Comparison of ENCODE assay signal across 37 cellular contexts in the genomic region with DNA sequence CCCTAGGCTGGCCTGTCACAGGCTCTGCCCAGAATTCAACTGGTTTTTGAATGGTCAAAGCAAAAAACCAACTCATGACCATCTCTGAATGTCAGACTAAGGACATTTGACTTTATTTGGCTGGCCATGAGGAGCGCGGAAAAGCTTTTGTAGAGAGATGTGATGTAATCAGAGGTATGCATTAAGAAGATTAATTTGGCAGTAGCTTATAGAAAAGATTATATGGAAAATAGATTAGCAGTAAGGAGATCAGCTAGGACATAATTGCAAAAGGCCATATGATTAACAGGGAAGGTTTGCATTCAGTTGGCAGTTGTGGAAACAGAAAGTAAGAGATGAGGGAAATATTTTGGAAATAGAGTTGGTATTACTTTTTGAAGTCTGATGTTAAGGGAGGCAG. TPM values are rescaled to one million over a fixed set of nuclear protein-coding genes. Genes with fewer than 3 reads are reported as not detected.
"Had no signal": no experiment of that assay in that cellular context is flagged by ENCODE, and none has a peak within 500 bp of the region (broad histone marks: within the 10 kb centered on the region; RNA-seq: fewer than 3 reads in every experiment).

No MANE protein-coding gene starts in this region.

- H3K4me1 Mint-ChIP-seq: activated B cell treated with CpG ODN at 0.5 μM for 24 hours; activated CD4-positive, alpha-beta T cell treated with anti-CD3 and anti-CD28 coated beads, Interleukin-2, amount 10 ng/mL, durations not matched to agents 24 days and 14 days; activated CD8-positive, alpha-beta memory T cell treated with anti-CD3 and anti-CD28 coated beads, Interleukin-2, amount 10 ng/mL, durations not matched to agents 7 days and 5 days; activated naive CD4-positive, alpha-beta T cell treated with anti-CD3 and anti-CD28 coated beads, Interleukin-2, amount 10 ng/mL, durations not matched to agents 7 days and 5 days; activated naive CD4-positive, alpha-beta T cell treated with anti-CD3 and anti-CD28 coated beads, Interleukin-2, amount 50 U/mL, for 24 hours; activated naive CD8-positive, alpha-beta T cell treated with anti-CD3 and anti-CD28 coated beads, Interleukin-2, amount 10 ng/mL, durations not matched to agents 7 days and 5 days; central memory CD8-positive, alpha-beta T cell had no signal

- H3K4me1 ChIP-seq: ascending aorta had no signal

- H3K4me3 Mint-ChIP-seq: activated B cell treated with CpG ODN at 0.5 μM for 24 hours; activated CD4-positive, alpha-beta memory T cell treated with anti-CD3 and anti-CD28 coated beads for 36 hours; activated CD4-positive, alpha-beta T cell treated with anti-CD3 and anti-CD28 coated beads, Interleukin-2, amount 10 ng/mL, durations not matched to agents 24 days and 14 days; activated CD8-positive, alpha-beta memory T cell treated with anti-CD3 and anti-CD28 coated beads, Interleukin-2, amount 10 ng/mL, durations not matched to agents 7 days and 5 days; activated CD8-positive, alpha-beta T cell treated with anti-CD3 and anti-CD28 coated beads for 36 hours; activated naive CD4-positive, alpha-beta T cell treated with anti-CD3 and anti-CD28 coated beads, Interleukin-2, amount 10 ng/mL, durations not matched to agents 7 days and 5 days; activated naive CD4-positive, alpha-beta T cell treated with anti-CD3 and anti-CD28 coated beads, Interleukin-2, amount 50 U/mL, for 24 hours; activated naive CD8-positive, alpha-beta T cell; activated naive CD8-positive, alpha-beta T cell treated with anti-CD3 and anti-CD28 coated beads, Interleukin-2, amount 10 ng/mL, durations not matched to agents 7 days and 5 days; activated naive CD8-positive, alpha-beta T cell treated with anti-CD3 and anti-CD28 coated beads, Interleukin-2, amount 50 U/mL, for 24 hours; activated T-cell treated with anti-CD3 and anti-CD28 coated beads, Interleukin-2, amount 50 U/mL, for 24 hours; brain; central memory CD8-positive, alpha-beta T cell; T-helper 1 cell treated with Interleukin-12 subunit alpha and Interleukin-12 subunit beta and Interleukin-4 antibody, amounts not matched to agents 30 μg/mL and 1 μg/mL, for 36 hours; T-helper 2 cell treated with Interferon-gamma antibody and Interleukin-4, amounts not matched to agents 5 μg/mL and 100 μg/mL, for 36 hours had no signal

- H3K9me3 Mint-ChIP-seq: activated B cell treated with CpG ODN at 0.5 μM for 24 hours; activated CD4-positive, alpha-beta memory T cell treated with anti-CD3 and anti-CD28 coated beads for 36 hours; activated CD4-positive, alpha-beta T cell treated with anti-CD3 and anti-CD28 coated beads, Interleukin-2, amount 10 ng/mL, durations not matched to agents 24 days and 14 days; activated CD8-positive, alpha-beta T cell treated with anti-CD3 and anti-CD28 coated beads for 36 hours; activated naive CD4-positive, alpha-beta T cell treated with anti-CD3 and anti-CD28 coated beads, Interleukin-2, amount 10 ng/mL, durations not matched to agents 7 days and 5 days; activated naive CD4-positive, alpha-beta T cell treated with anti-CD3 and anti-CD28 coated beads, Interleukin-2, amount 50 U/mL, for 24 hours; activated naive CD8-positive, alpha-beta T cell treated with anti-CD3 and anti-CD28 coated beads, Interleukin-2, amount 10 ng/mL, durations not matched to agents 7 days and 5 days; activated naive CD8-positive, alpha-beta T cell treated with anti-CD3 and anti-CD28 coated beads, Interleukin-2, amount 50 U/mL, for 24 hours; activated T-cell treated with anti-CD3 and anti-CD28 coated beads, Interleukin-2, amount 50 U/mL, for 24 hours; activated T-helper 2 cell treated with anti-CD3 and anti-CD28 coated beads, Interferon-gamma antibody, Interleukin-2, Interleukin-4, amounts not matched to agents 10 μg/mL and 5 μg/mL and 100 μg/mL, durations not matched to agents 14 hours and 24 hours and 36 hours; brain; central memory CD8-positive, alpha-beta T cell; T-helper 1 cell treated with Interleukin-12 subunit alpha and Interleukin-12 subunit beta and Interleukin-4 antibody, amounts not matched to agents 30 μg/mL and 1 μg/mL, for 36 hours; T-helper 2 cell treated with Interferon-gamma antibody and Interleukin-4, amounts not matched to agents 5 μg/mL and 100 μg/mL, for 36 hours had no signal

- H3K36me3 ChIP-seq: ascending aorta, cardiac muscle cell had no signal

- ATAC-seq: activated CD8-positive, alpha-beta memory T cell treated with anti-CD3 and anti-CD28 coated beads, Interleukin-2, amount 10 ng/mL, durations not matched to agents 7 days and 5 days; activated CD8-positive, alpha-beta T cell treated with anti-CD3 and anti-CD28 coated beads for 36 hours; activated naive CD8-positive, alpha-beta T cell treated with anti-CD3 and anti-CD28 coated beads, Interleukin-2, amount 50 U/mL, for 24 hours had no signal

- H3K36me3 Mint-ChIP-seq: activated CD4-positive, alpha-beta memory T cell treated with anti-CD3 and anti-CD28 coated beads for 36 hours; activated CD8-positive, alpha-beta memory T cell treated with anti-CD3 and anti-CD28 coated beads, Interleukin-2, amount 10 ng/mL, durations not matched to agents 7 days and 5 days; activated naive CD4-positive, alpha-beta T cell treated with anti-CD3 and anti-CD28 coated beads, Interleukin-2, amount 10 ng/mL, durations not matched to agents 7 days and 5 days; activated naive CD4-positive, alpha-beta T cell treated with anti-CD3 and anti-CD28 coated beads, Interleukin-2, amount 50 U/mL, for 24 hours; activated naive CD8-positive, alpha-beta T cell; activated naive CD8-positive, alpha-beta T cell treated with anti-CD3 and anti-CD28 coated beads, Interleukin-2, amount 10 ng/mL, durations not matched to agents 7 days and 5 days; brain had no signal

- H3K9me3 ChIP-seq: ascending aorta had no signal

- DNase-seq: activated B cell treated with CpG ODN at 0.5 μM for 24 hours; activated CD4-positive, alpha-beta memory T cell treated with anti-CD3 and anti-CD28 coated beads for 36 hours; activated CD4-positive, alpha-beta T cell treated with anti-CD3 and anti-CD28 coated beads for 4 hours; activated CD4-positive, alpha-beta T cell treated with anti-CD3 and anti-CD28 coated beads, Interleukin-2, amount 10 ng/mL, durations not matched to agents 24 days and 14 days; activated CD4-positive, alpha-beta T cell treated with anti-CD3 and anti-CD28 coated beads, Interleukin-2, amount 50 U/mL, for 1 hour; activated CD4-positive, alpha-beta T cell treated with anti-CD3 and anti-CD28 coated beads, Interleukin-2, amount 50 U/mL, for 4 hours; activated CD4-positive, CD25-positive, alpha-beta regulatory T cell treated with anti-CD3 and anti-CD28 coated beads, Interleukin-2, amount 50 U/mL, for 72 hours; activated CD8-positive, alpha-beta memory T cell treated with anti-CD3 and anti-CD28 coated beads for 24 hours; activated CD8-positive, alpha-beta memory T cell treated with anti-CD3 and anti-CD28 coated beads, Interleukin-2, amount 10 ng/mL, durations not matched to agents 7 days and 5 days; activated CD8-positive, alpha-beta memory T cell treated with anti-CD3 and anti-CD28 coated beads, Interleukin-2, amount 50 U/mL, for 48 hours; activated CD8-positive, alpha-beta T cell treated with anti-CD3 and anti-CD28 coated beads for 36 hours; activated effector memory CD4-positive, alpha-beta T cell treated with Interleukin-2 at 50 U/mL for 16 hours; activated gamma-delta T cell; activated naive CD4-positive, alpha-beta T cell treated with anti-CD3 and anti-CD28 coated beads, Interleukin-2, amount 10 ng/mL, durations not matched to agents 7 days and 5 days; activated naive CD4-positive, alpha-beta T cell treated with Interleukin-2 at 50 U/mL for 16 hours; activated naive CD8-positive, alpha-beta T cell treated with anti-CD3 and anti-CD28 coated beads, Interleukin-2, amount 10 ng/mL, durations not matched to agents 7 days and 5 days; activated naive CD8-positive, alpha-beta T cell treated with anti-CD3 and anti-CD28 coated beads, Interleukin-2, amount 50 U/mL, for 24 hours; activated T-cell treated with anti-CD3 and anti-CD28 coated beads, Interleukin-2, amount 50 U/mL, for 24 hours; activated T-cell treated with anti-CD3 and anti-CD28 coated beads, Interleukin-2, amount 50 U/mL, for 48 hours; amygdala; anterior cingulate cortex; caudate nucleus; cerebellar nuclear complex; T-helper 2 cell; T-helper 9 cell had no signal

- H3K27ac ChIP-seq: ascending aorta, cardiac muscle cell, VCaP had no signal

- H3K4me3 ChIP-seq: ascending aorta, cardiac muscle cell had no signal

- H3K27ac Mint-ChIP-seq: activated B cell treated with CpG ODN at 0.5 μM for 24 hours; activated CD4-positive, alpha-beta memory T cell treated with anti-CD3 and anti-CD28 coated beads for 36 hours; activated CD4-positive, alpha-beta T cell treated with anti-CD3 and anti-CD28 coated beads, Interleukin-2, amount 10 ng/mL, durations not matched to agents 24 days and 14 days; activated CD8-positive, alpha-beta memory T cell treated with anti-CD3 and anti-CD28 coated beads, Interleukin-2, amount 10 ng/mL, durations not matched to agents 7 days and 5 days; activated CD8-positive, alpha-beta T cell treated with anti-CD3 and anti-CD28 coated beads for 36 hours; activated naive CD4-positive, alpha-beta T cell treated with anti-CD3 and anti-CD28 coated beads, Interleukin-2, amount 10 ng/mL, durations not matched to agents 7 days and 5 days; activated naive CD4-positive, alpha-beta T cell treated with anti-CD3 and anti-CD28 coated beads, Interleukin-2, amount 50 U/mL, for 24 hours; activated naive CD8-positive, alpha-beta T cell; activated naive CD8-positive, alpha-beta T cell treated with anti-CD3 and anti-CD28 coated beads, Interleukin-2, amount 10 ng/mL, durations not matched to agents 7 days and 5 days; activated naive CD8-positive, alpha-beta T cell treated with anti-CD3 and anti-CD28 coated beads, Interleukin-2, amount 50 U/mL, for 24 hours; activated T-cell treated with anti-CD3 and anti-CD28 coated beads, Interleukin-2, amount 50 U/mL, for 24 hours; activated T-helper 2 cell treated with anti-CD3 and anti-CD28 coated beads, Interferon-gamma antibody, Interleukin-2, Interleukin-4, amounts not matched to agents 10 μg/mL and 5 μg/mL and 100 μg/mL, durations not matched to agents 14 hours and 24 hours and 36 hours; brain; T-helper 1 cell treated with Interleukin-12 subunit alpha and Interleukin-12 subunit beta and Interleukin-4 antibody, amounts not matched to agents 30 μg/mL and 1 μg/mL, for 36 hours; T-helper 2 cell treated with Interferon-gamma antibody and Interleukin-4, amounts not matched to agents 5 μg/mL and 100 μg/mL, for 36 hours had no signal

- H3K27me3 Mint-ChIP-seq: activated B cell treated with CpG ODN at 0.5 μM for 24 hours; activated CD4-positive, alpha-beta memory T cell treated with anti-CD3 and anti-CD28 coated beads for 36 hours; activated CD8-positive, alpha-beta memory T cell treated with anti-CD3 and anti-CD28 coated beads, Interleukin-2, amount 10 ng/mL, durations not matched to agents 7 days and 5 days; activated CD8-positive, alpha-beta T cell treated with anti-CD3 and anti-CD28 coated beads for 36 hours; activated naive CD4-positive, alpha-beta T cell treated with anti-CD3 and anti-CD28 coated beads, Interleukin-2, amount 10 ng/mL, durations not matched to agents 7 days and 5 days; activated naive CD8-positive, alpha-beta T cell; activated naive CD8-positive, alpha-beta T cell treated with anti-CD3 and anti-CD28 coated beads, Interleukin-2, amount 10 ng/mL, durations not matched to agents 7 days and 5 days; activated naive CD8-positive, alpha-beta T cell treated with anti-CD3 and anti-CD28 coated beads, Interleukin-2, amount 50 U/mL, for 24 hours; activated T-cell treated with anti-CD3 and anti-CD28 coated beads, Interleukin-2, amount 50 U/mL, for 24 hours; central memory CD8-positive, alpha-beta T cell had no signal

RNA-seq across cellular contexts. Expression of gene TTR, which starts 12.3 kb away (rescaled TPM):
- total RNA-seq: activated B cell treated with CpG ODN at 0.5 μM for 24 hours; activated CD4-positive, alpha-beta memory T cell treated with anti-CD3 and anti-CD28 coated beads for 36 hours; activated CD4-positive, alpha-beta T cell treated with anti-CD3 and anti-CD28 coated beads, Interleukin-2, amount 10 ng/mL, durations not matched to agents 24 days and 14 days; activated CD8-positive, alpha-beta memory T cell treated with anti-CD3 and anti-CD28 coated beads, Interleukin-2, amount 10 ng/mL, durations not matched to agents 7 days and 5 days; activated CD8-positive, alpha-beta T cell treated with anti-CD3 and anti-CD28 coated beads for 36 hours; activated naive CD8-positive, alpha-beta T cell treated with anti-CD3 and anti-CD28 coated beads, Interleukin-2, amount 10 ng/mL, durations not matched to agents 7 days and 5 days; activated T-helper 2 cell treated with anti-CD3 and anti-CD28 coated beads, Interferon-gamma antibody, Interleukin-2, Interleukin-4, amounts not matched to agents 10 μg/mL and 5 μg/mL and 100 μg/mL, durations not matched to agents 14 hours and 24 hours and 36 hours; bronchial epithelial cell; chondrocyte had no signal
